Comparison of ENCODE assay signal across 17 cellular contexts in the genomic region with DNA sequence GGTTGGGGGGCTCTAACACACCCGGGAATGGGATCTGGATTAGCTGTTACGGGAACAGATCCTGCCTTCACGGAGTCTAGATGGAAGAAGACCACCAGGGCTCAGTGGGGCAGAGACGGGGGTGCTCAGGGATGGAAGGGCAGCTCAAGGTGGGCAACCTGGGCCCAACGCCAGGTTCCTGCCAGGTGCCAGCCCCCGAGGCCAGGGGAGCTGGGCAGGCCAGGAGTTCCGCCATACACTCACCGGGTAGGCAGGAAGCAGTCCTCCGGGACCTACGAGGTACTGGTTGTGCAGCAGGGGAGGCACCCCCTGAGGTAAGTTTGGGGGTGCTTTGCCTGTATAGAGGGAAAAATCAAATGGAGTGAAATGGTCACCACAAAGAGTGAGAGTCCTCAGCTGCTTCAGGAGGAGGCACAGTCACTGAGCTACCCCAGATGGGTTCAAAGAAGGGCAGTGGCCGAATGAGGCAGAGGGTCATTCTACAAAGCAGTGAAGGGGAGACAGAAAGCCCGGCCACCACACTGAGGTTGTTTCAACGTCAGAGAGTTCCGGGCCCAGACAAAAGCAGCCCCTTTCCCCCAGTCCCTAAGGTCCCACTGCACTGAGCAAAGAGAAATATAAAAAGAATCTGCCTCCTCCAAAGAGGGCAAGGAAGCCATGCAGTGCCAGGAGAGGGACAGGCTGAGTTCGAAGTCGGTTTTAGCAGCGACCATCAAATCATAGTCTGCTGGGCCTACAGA.
"Had no signal": no experiment of that assay in that cellular context is flagged by ENCODE, and none has a peak within 500 bp of the region (broad histone marks: within the 10 kb centered on the region; RNA-seq: fewer than 3 reads in every experiment).

No MANE protein-coding gene starts in this region.

- H3K27ac Mint-ChIP-seq: activated T-helper 17 cell treated with anti-CD3 and anti-CD28 coated beads, Interleukin-2, amount 50 U/mL, for 72 hours; nephron had no signal

- H3K27me3 Mint-ChIP-seq: activated naive CD4-positive, alpha-beta T cell treated with anti-CD3 and anti-CD28 coated beads, Interleukin-2, amount 10 ng/mL, durations not matched to agents 7 days and 5 days; activated T-helper 17 cell treated with anti-CD3 and anti-CD28 coated beads, Interleukin-2, amount 50 U/mL, for 72 hours had no signal

- H3K4me1 Mint-ChIP-seq: activated naive CD4-positive, alpha-beta T cell treated with anti-CD3 and anti-CD28 coated beads, Interleukin-2, amount 10 ng/mL, durations not matched to agents 7 days and 5 days; activated T-helper 17 cell treated with anti-CD3 and anti-CD28 coated beads, Interleukin-2, amount 50 U/mL, for 72 hours; nephron had no signal

- H3K27me3 ChIP-seq: esophagus squamous epithelium, pancreas, tibial artery, vagina had no signal

- DNase-seq: activated CD4-positive, alpha-beta T cell treated with anti-CD3 and anti-CD28 coated beads for 4 hours; activated naive CD4-positive, alpha-beta T cell treated with anti-CD3 and anti-CD28 coated beads, Interleukin-2, amount 10 ng/mL, durations not matched to agents 7 days and 5 days; amygdala; esophagus squamous epithelium; foreskin fibroblast; head of caudate nucleus; mammary epithelial cell; retina; stimulated activated CD4-positive, alpha-beta T cell treated with anti-CD3 and anti-CD28 coated beads, Interleukin-15, amount 100 ng/mL, for 24 hours; stimulated activated CD4-positive, alpha-beta T cell treated with anti-CD3 and anti-CD28 coated beads, Interleukin-4, amount 100 ng/mL, for 24 hours; tibial artery had no signal

- H3K4me1 ChIP-seq: esophagus squamous epithelium, vagina had no signal

- H3K9me3 Mint-ChIP-seq: activated naive CD4-positive, alpha-beta T cell treated with anti-CD3 and anti-CD28 coated beads, Interleukin-2, amount 10 ng/mL, durations not matched to agents 7 days and 5 days; activated T-helper 17 cell treated with anti-CD3 and anti-CD28 coated beads, Interleukin-2, amount 50 U/mL, for 72 hours; brain; nephron had no signal

- ATAC-seq: activated T-helper 17 cell treated with anti-CD3 and anti-CD28 coated beads, Interleukin-2, amount 50 U/mL, for 72 hours; left lobe of liver; pancreas had no signal

- H3K4me3 Mint-ChIP-seq: activated naive CD4-positive, alpha-beta T cell treated with anti-CD3 and anti-CD28 coated beads, Interleukin-2, amount 10 ng/mL, durations not matched to agents 7 days and 5 days; activated T-helper 17 cell treated with anti-CD3 and anti-CD28 coated beads, Interleukin-2, amount 50 U/mL, for 72 hours; brain; nephron had no signal

- H3K27ac ChIP-seq: esophagus squamous epithelium, pancreas, tibial artery, vagina had no signal

- H3K4me3 ChIP-seq: esophagus squamous epithelium, pancreas, tibial artery, vagina had no signal
